Comparison of ENCODE assay signal across 8 cellular contexts in the genomic region with DNA sequence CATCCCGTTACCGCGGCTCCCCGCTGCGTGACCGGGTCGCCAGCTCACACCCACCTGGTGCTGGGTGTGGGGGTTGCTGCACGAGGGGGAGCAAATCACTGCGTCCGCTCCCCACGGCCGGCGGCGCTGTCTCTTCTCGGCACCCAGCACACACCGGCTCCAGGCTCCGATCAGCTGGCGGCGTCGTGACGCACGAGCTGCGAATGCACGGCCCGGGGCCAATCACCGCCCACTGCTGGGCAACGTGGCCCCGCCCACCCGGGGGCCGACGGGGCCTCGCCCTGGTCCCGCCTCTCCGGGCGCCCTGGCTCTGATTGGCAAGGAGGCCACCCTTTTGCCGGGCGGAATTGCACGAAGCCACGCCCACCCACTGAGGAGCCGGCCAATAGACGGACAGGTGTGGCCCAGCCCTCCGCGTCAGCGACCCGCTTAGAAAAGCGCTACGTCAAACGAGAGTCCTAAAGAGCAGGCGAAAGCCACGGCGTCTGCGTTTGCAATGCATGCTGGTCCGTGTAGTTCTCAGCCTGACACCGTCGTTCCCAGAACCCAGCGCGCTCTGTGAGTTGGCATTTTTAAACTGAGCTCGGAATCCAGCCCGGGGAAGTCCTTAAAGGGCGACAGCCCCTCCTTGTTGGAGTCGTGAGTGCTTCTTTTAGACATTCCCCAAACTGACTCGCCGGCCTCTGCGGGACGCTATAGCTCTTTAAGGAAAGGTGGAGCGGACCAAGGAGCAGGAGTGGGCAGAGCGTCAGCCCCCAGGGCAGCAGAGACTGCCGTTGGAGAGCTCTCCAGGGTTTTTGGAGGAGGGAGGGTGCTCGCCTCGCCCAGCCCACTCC. TPM values are rescaled to one million over a fixed set of nuclear protein-coding genes. Genes with fewer than 3 reads are reported as not detected.
DNase-seq lines count a peak whose midpoint lies in the region; ATAC-seq, FAIRE-seq and TF ChIP-seq lines count a peak whose summit lies in the region.

No MANE protein-coding gene starts in this region.

- H3K9me3 ChIP-seq in keratinocyte (ENCODE audit: control insufficient read depth, low read depth, low read length) = no peaks in the 10 kb centered on the region

- H3K4me3 ChIP-seq in keratinocyte (ENCODE audit: control insufficient read depth in 2 of 3, extremely low read depth in 1 of 3, insufficient read depth in 2 of 3, low read depth in 1 of 3, low read length in 3 of 3) = peak overlapping the region; percentile 81 to 96 (median 86)

- FAIRE-seq in keratinocyte (lab: Jason Lieb, UNC) = peak; percentile 92

- dilution Hi-C loops in keratinocyte (cut with MboI; ENCODE audit: extremely low pct_ligation_motif_present, low sequenced_read_pairs) = no loop called here

- peaks cover 42% of the 10 kb centered on the region for H3K4me1 ChIP-seq in keratinocyte (ENCODE audit: control insufficient read depth, extremely low read depth, insufficient read depth, low read length)

- no peaks in the 10 kb centered on the region for H3K27me3 ChIP-seq in keratinocyte (ENCODE audit: control insufficient read depth, extremely low read depth, insufficient read depth, low read length)

- H3K36me3 ChIP-seq in keratinocyte (ENCODE audit: control insufficient read depth in 2 of 2, extremely low read depth in 1 of 2, insufficient read depth in 2 of 2, low read length in 2 of 2) = peaks cover 22 to 25% of the 10 kb centered on the region in 2 experiments

- no peaks in the 10 kb centered on the region for H3K9me1 ChIP-seq in keratinocyte (ENCODE audit: control insufficient read depth, extremely low read depth, insufficient read depth, low read length)

- H3K9ac ChIP-seq in keratinocyte (ENCODE audit: control insufficient read depth, extremely low read depth, insufficient read depth, low read length) = peak overlapping the region; percentile 93

- peaks cover 36% of the 10 kb centered on the region for H3K79me2 ChIP-seq in keratinocyte (ENCODE audit: control insufficient read depth, insufficient read depth, low read length)

- TF ChIP-seq CTCF in AG09319 (IDR thresholded peaks at IDR 0.05; ENCODE audit: low read depth, low read length) (peak; percentile 21), keratinocyte (optimal IDR thresholded peaks at IDR 0.05 in 1 of 3, IDR thresholded peaks at IDR 0.05 in 1 of 3, conservative IDR thresholded peaks at IDR 0.05 in 1 of 3; ENCODE audit: extremely low read depth in 1 of 3, insufficient read depth in 2 of 3, low read length in 3 of 3) (peak in 2 of 3 experiments; percentile 18 to 46)

- peak overlapping the region; percentile 21 for H2AFZ ChIP-seq in keratinocyte (ENCODE audit: control insufficient read depth, low read length)

- DNase-seq in AG09319 (ENCODE audit: extremely low read depth, low read depth) = peak; percentile 100
- peak; percentile 99 for DNase-seq in NCI-H446 (lab: John Stamatoyannopoulos, UW)
- DNase-seq in activated CD4-positive, CD25-positive, alpha-beta regulatory T cell treated with anti-CD3 and anti-CD28 coated beads, Interleukin-2, amount 50 U/mL, for 72 hours = peak; percentile 100
- DNase-seq in cerebellum (ENCODE audit: low spot score) = peak; percentile 100
- peak; percentile 99 for DNase-seq in keratinocyte (ENCODE audit: low read depth, low spot score)
- DNase-seq in stimulated activated CD4-positive, alpha-beta T cell treated with anti-CD3 and anti-CD28 coated beads, Interleukin-15, amount 100 ng/mL, for 1 hour (ENCODE audit: low read depth in 1 of 2, low spot score in 1 of 2) = peak; percentile 99 to 100

- peak; percentile 74 for ATAC-seq in GM19025 (IDR thresholded peaks at IDR 0.05; ENCODE audit: low read depth, unreplicated experiment)
- ATAC-seq in HG03342 (IDR thresholded peaks at IDR 0.05; ENCODE audit: unreplicated experiment) = peak; percentile 80

- peak overlapping the region; percentile 99 for H3K4me2 ChIP-seq in keratinocyte (ENCODE audit: control insufficient read depth, extremely low read depth, insufficient read depth, low read depth, low read length)

- peaks cover 32% of the 10 kb centered on the region for H4K20me1 ChIP-seq in keratinocyte (ENCODE audit: control insufficient read depth, extremely low read depth, insufficient read depth, low read length)

- peak overlapping the region; percentile 94 for H3K27ac ChIP-seq in keratinocyte (ENCODE audit: control insufficient read depth, insufficient read depth, low read length)

RNA-seq across cellular contexts. Expression of a gene that starts 6.1 kb away (rescaled TPM):
- total RNA-seq in cerebellum = 0.73 TPM
- polyA plus RNA-seq in keratinocyte = 0.75 to 1.1 TPM (median 0.76 TPM) in 3 replicates
- 10.0 TPM for polyA plus RNA-seq in keratinocyte (2011; ENCODE audit: low read depth)
- 1.00 and 1.1 TPM in 2 replicates for polyA plus RNA-seq in keratinocyte (2011; cell fraction: cytosol; rRNA removed)
- 2.1 and 2.6 TPM in 2 replicates for polyA plus RNA-seq in keratinocyte (2011; cell fraction: nucleus; rRNA removed)
- 1.3 and 3.5 TPM in 2 replicates for polyA plus RNA-seq in keratinocyte (2012; ENCODE audit: low replicate concordance)
- 0.48 to 2.2 TPM (median 0.95 TPM) in 3 replicates for polyA minus RNA-seq in keratinocyte
- 1.3 TPM for polyA minus RNA-seq in keratinocyte (2011; cell fraction: cytosol; rRNA and poly(A)+ RNA removed)
- polyA minus RNA-seq in keratinocyte (2011; cell fraction: nucleus; rRNA and poly(A)+ RNA removed) = 0.84 and 2.0 TPM in 2 replicates

RNA-seq across cellular contexts. Expression of a gene that starts 8.2 kb away (rescaled TPM):
- 8.3 TPM for total RNA-seq in cerebellum
- 4.2 to 9.5 TPM (median 7.3 TPM) in 3 replicates for polyA plus RNA-seq in keratinocyte
- polyA plus RNA-seq in keratinocyte (2011; ENCODE audit: low read depth) = 3.9 TPM
- 2.9 and 6.2 TPM in 2 replicates for polyA plus RNA-seq in keratinocyte (2011; cell fraction: cytosol; rRNA removed)
- 21.5 and 27.0 TPM in 2 replicates for polyA plus RNA-seq in keratinocyte (2011; cell fraction: nucleus; rRNA removed)
- polyA plus RNA-seq in keratinocyte (2012; ENCODE audit: low replicate concordance) = 8.9 and 15.4 TPM in 2 replicates
- 7.7 to 21.7 TPM (median 11.9 TPM) in 3 replicates for polyA minus RNA-seq in keratinocyte
- polyA minus RNA-seq in keratinocyte (2011; cell fraction: cytosol; rRNA and poly(A)+ RNA removed) = 19.6 TPM
- polyA minus RNA-seq in keratinocyte (2011; cell fraction: nucleus; rRNA and poly(A)+ RNA removed) = 30.9 and 37.2 TPM in 2 replicates

RNA-seq across cellular contexts. Expression of a gene that starts 26.4 kb away (rescaled TPM):
- 0.18 TPM for total RNA-seq in cerebellum
- 0.93 to 1.5 TPM (median 0.96 TPM) in 3 replicates for polyA plus RNA-seq in keratinocyte
- polyA plus RNA-seq in keratinocyte (2011; ENCODE audit: low read depth) = not detected
- polyA plus RNA-seq in keratinocyte (2011; cell fraction: cytosol; rRNA removed) = 0.50 and 1.1 TPM in 2 replicates
- polyA plus RNA-seq in keratinocyte (2011; cell fraction: nucleus; rRNA removed) = 1.3 and 2.0 TPM in 2 replicates
- polyA plus RNA-seq in keratinocyte (2012; ENCODE audit: low replicate concordance) = 0.66 and 1.7 TPM in 2 replicates
- 0.45 to 1.0 TPM (median 0.46 TPM) in 3 replicates for polyA minus RNA-seq in keratinocyte
- polyA minus RNA-seq in keratinocyte (2011; cell fraction: cytosol; rRNA and poly(A)+ RNA removed) = 2.3 TPM
- 0.95 and 1.0 TPM in 2 replicates for polyA minus RNA-seq in keratinocyte (2011; cell fraction: nucleus; rRNA and poly(A)+ RNA removed)

RNA-seq across cellular contexts. Expression of a gene that starts 31.6 kb away (rescaled TPM):
- total RNA-seq in cerebellum = 128 TPM
- polyA plus RNA-seq in keratinocyte = 60.1 to 118 TPM (median 97.5 TPM) in 3 replicates
- polyA plus RNA-seq in keratinocyte (2011; ENCODE audit: low read depth) = 187 TPM
- 56.1 and 61.6 TPM in 2 replicates for polyA plus RNA-seq in keratinocyte (2011; cell fraction: cytosol; rRNA removed)
- polyA plus RNA-seq in keratinocyte (2011; cell fraction: nucleus; rRNA removed) = 224 and 245 TPM in 2 replicates
- 77.2 and 133 TPM in 2 replicates for polyA plus RNA-seq in keratinocyte (2012; ENCODE audit: low replicate concordance)
- 166 to 590 TPM (median 337 TPM) in 3 replicates for polyA minus RNA-seq in keratinocyte
- polyA minus RNA-seq in keratinocyte (2011; cell fraction: cytosol; rRNA and poly(A)+ RNA removed) = 153 TPM
- 210 and 327 TPM in 2 replicates for polyA minus RNA-seq in keratinocyte (2011; cell fraction: nucleus; rRNA and poly(A)+ RNA removed)

RNA-seq across cellular contexts. Expression of a gene that starts 45.6 kb away (rescaled TPM):
- total RNA-seq in cerebellum = 12.2 TPM
- 17.3 to 29.8 TPM (median 23.2 TPM) in 3 replicates for polyA plus RNA-seq in keratinocyte
- polyA plus RNA-seq in keratinocyte (2011; ENCODE audit: low read depth) = 7.0 TPM
- polyA plus RNA-seq in keratinocyte (2011; cell fraction: cytosol; rRNA removed) = 7.6 and 12.1 TPM in 2 replicates
- 74.3 and 95.0 TPM in 2 replicates for polyA plus RNA-seq in keratinocyte (2011; cell fraction: nucleus; rRNA removed)
- 7.5 and 8.7 TPM in 2 replicates for polyA plus RNA-seq in keratinocyte (2012; ENCODE audit: low replicate concordance)
- 9.5 to 29.1 TPM (median 15.6 TPM) in 3 replicates for polyA minus RNA-seq in keratinocyte
- 11.1 TPM for polyA minus RNA-seq in keratinocyte (2011; cell fraction: cytosol; rRNA and poly(A)+ RNA removed)
- polyA minus RNA-seq in keratinocyte (2011; cell fraction: nucleus; rRNA and poly(A)+ RNA removed) = 6.6 and 10.3 TPM in 2 replicates

Comparison
In these comparisons a context has a peak if more than half of its experiments do, and no peak if none do; other contexts are left out.
1. Peak in every context shown above with its lines: DNase-seq, ATAC-seq, H3K4me3 ChIP-seq and H3K27ac ChIP-seq.